In genomic region chr15:99558571-99558970, GRCh38 we compare ENCODE assay signal across 19 cellular contexts.
"Had no signal": no experiment of that assay in that cellular context is flagged by ENCODE, and none has a peak within 500 bp of the region (broad histone marks: within the 10 kb centered on the region; RNA-seq: fewer than 3 reads in every experiment).

No MANE protein-coding gene starts in this region.

- DNase-seq: Karpas-422, KG1, MM.1S, NCI-H1092 treated with DMSO at 0.1 percent for 48 hours, NCI-H1436, NCI-H187, NCI-H2029, NCI-H2081 treated with DMSO at 0.1 percent for 48 hours, NCI-H2171, NCI-H226, NCI-H446, NCI-H510A, NCI-H524 treated with DMSO at 0.1 percent for 48 hours, NCI-H69, NCI-H774, Right ventricle myocardium superior, RPMI8226, SIG-M5, SK-N-SH had no signal

- H3K4me2 ChIP-seq: SK-N-SH had no signal

- H3K9ac ChIP-seq: SK-N-SH had no signal

- H3K9me3 ChIP-seq: SK-N-SH had no signal
